ENCODE assay signal across 9 cellular contexts in genomic region chr4:187814737-187815465, GRCh38.
A peak's percentile ranks its signal among the peaks of the same experiment; 100 is the strongest.
DNase-seq lines count a peak whose midpoint lies in the region; ATAC-seq lines count a peak whose summit lies in the region.
"Had no signal": no experiment of that assay in that cellular context is flagged by ENCODE, and none has a peak within 500 bp of the region (broad histone marks: within the 10 kb centered on the region; RNA-seq: fewer than 3 reads in every experiment).

No MANE protein-coding gene starts in this region.

- H4K8ac ChIP-seq in mesenchymal stem cell (ENCODE audit: low read length): no peak overlapping the region

- H2BK120ac ChIP-seq in mesenchymal stem cell (ENCODE audit: low read depth, low read length): no peak overlapping the region

- no peak overlapping the region for H2BK5ac ChIP-seq in mesenchymal stem cell (ENCODE audit: low read depth, low read length, poor library complexity, severe bottlenecking)

- H3K27me3 ChIP-seq in ACC112 (ENCODE audit: insufficient read depth, low read length) (no peaks in the 10 kb centered on the region), duodenal mucosa (ENCODE audit: control insufficient read depth in 1 of 2, insufficient read depth in 2 of 2, low read length in 2 of 2) (no peaks in the 10 kb centered on the region), mesenchymal stem cell (ENCODE audit: control insufficient read depth in 1 of 2, insufficient read depth in 1 of 2, low read length in 2 of 2) (no peaks in the 10 kb centered on the region)

- peaks cover 0 to 3% of the 10 kb centered on the region in 2 donors for H3K9me3 ChIP-seq in duodenal mucosa (ENCODE audit: control insufficient read depth in 1 of 2, low read length in 2 of 2)
- no peaks in the 10 kb centered on the region for H3K9me3 ChIP-seq in mesenchymal stem cell (ENCODE audit: control insufficient read depth, low read length)

- no peaks in the 10 kb centered on the region for H3K79me2 ChIP-seq in ACC112 (ENCODE audit: control insufficient read depth, insufficient read depth, low read length, unreplicated experiment)

- no peak for ATAC-seq in HG03045 (IDR thresholded peaks at IDR 0.05; ENCODE audit: unreplicated experiment)
- no peak for ATAC-seq in HG03108 (IDR thresholded peaks at IDR 0.05; ENCODE audit: unreplicated experiment)
- ATAC-seq: Panc1 had no signal

- 93% methylated on average over 28 of the region's 28 CpGs for WGBS in mesenchymal stem cell

- H3K36me3 ChIP-seq in ACC112 (ENCODE audit: insufficient read depth, low read length): no peaks in the 10 kb centered on the region
- no peaks in the 10 kb centered on the region for H3K36me3 ChIP-seq in duodenal mucosa (ENCODE audit: control insufficient read depth in 1 of 2, insufficient read depth in 2 of 2, low read length in 2 of 2)
- H3K36me3 ChIP-seq in mesenchymal stem cell (ENCODE audit: control insufficient read depth in 1 of 2, insufficient read depth in 2 of 2, low read depth in 1 of 2, low read length in 2 of 2): no peaks in the 10 kb centered on the region

- H2BK12ac ChIP-seq in mesenchymal stem cell (ENCODE audit: low read length in 2 of 2): no peak overlapping the region

- DNase-seq in HCEC 1CT: peak; percentile 29
- no peak for DNase-seq in mesenchymal stem cell
- DNase-seq in dedifferentiated amniotic fluid mesenchymal stem cell (ENCODE audit: extremely low spot score): no peak
- DNase-seq in stimulated activated naive CD4-positive, alpha-beta T cell treated with Interleukin-2 at 50 U/mL for 16 hours (lab: John Stamatoyannopoulos, UW): no peak

- H3K4me1 ChIP-seq in ACC112 (ENCODE audit: control insufficient read depth, insufficient read depth, low read length, unreplicated experiment): no peaks in the 10 kb centered on the region
- no peaks in the 10 kb centered on the region for H3K4me1 ChIP-seq in duodenal mucosa (ENCODE audit: control insufficient read depth in 1 of 2, insufficient read depth in 2 of 2, low read length in 2 of 2)
- no peaks in the 10 kb centered on the region for H3K4me1 ChIP-seq in mesenchymal stem cell (ENCODE audit: control insufficient read depth, insufficient read depth, low read depth, low read length)

- H2BK15ac ChIP-seq in mesenchymal stem cell (ENCODE audit: low read depth, poor library complexity, severe bottlenecking): no peak overlapping the region

- no peak overlapping the region for H3K18ac ChIP-seq in mesenchymal stem cell (ENCODE audit: low read depth in 1 of 2, low read length in 2 of 2)

- H2AFZ ChIP-seq in ACC112 (ENCODE audit: low read length, unreplicated experiment) (peak overlapping the region; percentile 53), mesenchymal stem cell (ENCODE audit: low read depth, low read length) (no peak overlapping the region)

- H3K27ac ChIP-seq in ACC112 (ENCODE audit: low read depth, low read length) (peak overlapping the region; percentile 71), duodenal mucosa (ENCODE audit: low read depth, low read length) (peak overlapping the region; percentile 61), mesenchymal stem cell (ENCODE audit: low read length, poor library complexity, severe bottlenecking) (no peak overlapping the region)

- peak overlapping the region in 1 of 2 experiments; percentile 9 for H3K14ac ChIP-seq in mesenchymal stem cell (ENCODE audit: low read length in 2 of 2)

- no peak overlapping the region for H3K4ac ChIP-seq in mesenchymal stem cell (ENCODE audit: low read depth in 1 of 2, low read length in 2 of 2)

- H3K4me2 ChIP-seq in mesenchymal stem cell (ENCODE audit: low read length, poor library complexity, severe bottlenecking): no peak overlapping the region

- H3K23ac ChIP-seq in mesenchymal stem cell (ENCODE audit: low read length in 2 of 2): no peak overlapping the region

- no peaks in the 10 kb centered on the region for H3K79me1 ChIP-seq in mesenchymal stem cell (replicated peaks; ENCODE audit: low read length, poor library complexity, severe bottlenecking)

- no peak overlapping the region for H2AK5ac ChIP-seq in mesenchymal stem cell (ENCODE audit: low read length, severe bottlenecking)

- H4K91ac ChIP-seq in mesenchymal stem cell (ENCODE audit: low read length): no peak overlapping the region

- H3K4me3 ChIP-seq in ACC112 (ENCODE audit: low read depth, low read length) (peak overlapping the region; percentile 72), duodenal mucosa (ENCODE audit: low read depth in 1 of 2, low read length in 2 of 2) (peak overlapping the region; percentile 64 to 70), mesenchymal stem cell (ENCODE audit: insufficient read depth in 1 of 2, low read depth in 1 of 2, low read length in 2 of 2) (peak overlapping the region in 1 of 2 experiments; percentile 65)

- H3K9ac ChIP-seq in duodenal mucosa (ENCODE audit: low read depth in 1 of 2, low read length in 2 of 2) (peak overlapping the region in 1 of 2 donors; percentile 75), mesenchymal stem cell (ENCODE audit: low read length) (peak overlapping the region; percentile 84)
